Comparison of ENCODE assay signal across 9 cellular contexts in genomic region chr4:69154021-69154420, GRCh38. TPM values are rescaled to one million over a fixed set of nuclear protein-coding genes. Genes with fewer than 3 reads are reported as not detected.
"Had no signal": no experiment of that assay in that cellular context is flagged by ENCODE, and none has a peak within 500 bp of the region (broad histone marks: within the 10 kb centered on the region; RNA-seq: fewer than 3 reads in every experiment).

No MANE protein-coding gene starts in this region.

- H3K36me3 Mint-ChIP-seq: IgD-negative memory B cell had no signal

- FAIRE-seq: HTR-8/SVneo, K562 had no signal

- H3K4me3 Mint-ChIP-seq: IgD-negative memory B cell had no signal

- DNase-seq: IMR-90, KBM-7, KG1 had no signal

- H3K27ac ChIP-seq: HL-60, KMS-11 had no signal

- H3K4me2 ChIP-seq: KMS-11 had no signal

- H3K9me3 Mint-ChIP-seq: IgD-negative memory B cell had no signal

- H3K27me3 Mint-ChIP-seq: IgD-negative memory B cell had no signal

- H3K4me3 ChIP-seq: K562 had no signal

- H3K4me1 Mint-ChIP-seq: IgD-negative memory B cell had no signal

- H3K27ac Mint-ChIP-seq: IgD-negative memory B cell had no signal

- ATAC-seq: K562 had no signal

- H3K9ac ChIP-seq: KMS-11 had no signal

RNA-seq across cellular contexts. Expression of gene UGT2B7, which starts 57.7 kb away (rescaled TPM):
- total RNA-seq: HT1080, IMR-90 had no signal
- polyA plus RNA-seq: IgD-negative memory B cell had no signal
